ENCODE assay signal across 1 cellular context in the genomic region with DNA sequence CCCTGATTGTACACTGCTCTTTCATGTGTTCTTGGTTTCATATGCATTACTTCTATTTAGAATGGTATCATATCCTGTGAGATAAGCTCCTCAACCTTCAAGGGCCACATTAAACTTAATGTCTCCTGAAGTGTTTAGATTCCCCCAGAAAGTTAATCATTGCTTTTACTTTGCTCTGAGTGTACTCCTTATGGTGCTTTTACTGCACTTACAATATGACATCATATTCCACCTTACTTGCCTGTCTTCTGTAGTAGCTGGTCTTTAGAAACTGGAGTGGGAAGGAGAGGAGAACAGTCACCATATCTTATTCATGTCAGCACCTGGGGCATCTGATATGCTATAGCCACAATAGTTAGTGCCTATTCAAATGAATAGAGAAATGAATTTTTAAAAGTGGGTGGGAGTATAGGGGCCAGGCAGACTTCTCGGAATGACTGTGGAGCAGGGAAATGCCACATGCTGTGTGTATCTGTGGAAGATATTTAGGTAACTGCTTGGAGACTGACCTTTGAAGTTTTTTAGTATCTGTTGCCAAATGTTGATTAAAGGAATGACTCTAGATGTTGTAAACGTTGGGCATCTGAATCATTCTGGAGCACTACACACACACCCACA.
TF ChIP-seq lines count a peak whose summit lies in the region.

No MANE protein-coding gene starts in this region.

TF ChIP-seq in HEK293, 187 proteins besides CTCF, POLR2A, EP300 and RAD21 (continued from another document):
- TF ChIP-seq ZNF664 (tag by site-specific recombination; IDR thresholded peaks at IDR 0.05) (no peak), ZNF623 (tag by site-specific recombination; IDR thresholded peaks at IDR 0.05) (no peak), ZNF837 (tag by site-specific recombination; IDR thresholded peaks at IDR 0.05) (no peak), ZBTB8A (tag by site-specific recombination; IDR thresholded peaks at IDR 0.05) (no peak), ZNF629 (tag by site-specific recombination; IDR thresholded peaks at IDR 0.05) (peak; percentile 51; the same call in 1 of the 2 replicates), ZNF660 (tag by site-specific recombination; IDR thresholded peaks at IDR 0.05) (no peak), GLI4 (tag by site-specific recombination; IDR thresholded peaks at IDR 0.05) (no peak), ZBTB17 (tag by site-specific recombination; IDR thresholded peaks at IDR 0.05) (no peak), KLF7 (tag by site-specific recombination; IDR thresholded peaks at IDR 0.05; ENCODE audit: borderline replicate concordance) (no peak), ZNF121 (tag by site-specific recombination; IDR thresholded peaks at IDR 0.05) (no peak), ZNF677 (tag by site-specific recombination; IDR thresholded peaks at IDR 0.05) (no peak), TRIM28 (IDR thresholded peaks at IDR 0.05; ENCODE audit: borderline replicate concordance, low read length) (peak; percentile 98), ZNF654 (tag by site-specific recombination; IDR thresholded peaks at IDR 0.05; ENCODE audit: low read depth) (no peak), ZNF354C (tag by site-specific recombination; IDR thresholded peaks at IDR 0.05; ENCODE audit: borderline replicate concordance, low read depth) (no peak), OSR2 (tag by site-specific recombination; IDR thresholded peaks at IDR 0.05) (peak; percentile 92)
- TF ChIP-seq, protein P1, sequence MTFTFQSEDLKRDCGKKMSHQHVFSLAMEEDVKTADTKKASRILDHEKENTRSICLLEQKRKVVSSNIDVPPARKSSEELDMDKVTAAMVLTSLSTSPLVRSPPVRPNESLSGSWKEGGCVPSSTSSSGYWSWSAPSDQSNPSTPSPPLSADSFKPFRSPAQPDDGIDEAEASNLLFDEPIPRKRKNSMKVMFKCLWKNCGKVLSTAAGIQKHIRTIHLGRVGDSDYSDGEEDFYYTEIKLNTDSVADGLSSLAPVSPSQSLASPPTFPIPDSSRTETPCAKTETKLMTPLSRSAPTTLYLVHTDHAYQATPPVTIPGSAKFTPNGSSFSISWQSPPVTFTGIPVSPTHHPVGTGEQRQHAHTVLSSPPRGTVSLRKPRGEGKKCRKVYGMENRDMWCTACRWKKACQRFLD (tag by site-specific recombination; IDR thresholded peaks at IDR 0.05) = no peak
- TF ChIP-seq, protein P2, sequence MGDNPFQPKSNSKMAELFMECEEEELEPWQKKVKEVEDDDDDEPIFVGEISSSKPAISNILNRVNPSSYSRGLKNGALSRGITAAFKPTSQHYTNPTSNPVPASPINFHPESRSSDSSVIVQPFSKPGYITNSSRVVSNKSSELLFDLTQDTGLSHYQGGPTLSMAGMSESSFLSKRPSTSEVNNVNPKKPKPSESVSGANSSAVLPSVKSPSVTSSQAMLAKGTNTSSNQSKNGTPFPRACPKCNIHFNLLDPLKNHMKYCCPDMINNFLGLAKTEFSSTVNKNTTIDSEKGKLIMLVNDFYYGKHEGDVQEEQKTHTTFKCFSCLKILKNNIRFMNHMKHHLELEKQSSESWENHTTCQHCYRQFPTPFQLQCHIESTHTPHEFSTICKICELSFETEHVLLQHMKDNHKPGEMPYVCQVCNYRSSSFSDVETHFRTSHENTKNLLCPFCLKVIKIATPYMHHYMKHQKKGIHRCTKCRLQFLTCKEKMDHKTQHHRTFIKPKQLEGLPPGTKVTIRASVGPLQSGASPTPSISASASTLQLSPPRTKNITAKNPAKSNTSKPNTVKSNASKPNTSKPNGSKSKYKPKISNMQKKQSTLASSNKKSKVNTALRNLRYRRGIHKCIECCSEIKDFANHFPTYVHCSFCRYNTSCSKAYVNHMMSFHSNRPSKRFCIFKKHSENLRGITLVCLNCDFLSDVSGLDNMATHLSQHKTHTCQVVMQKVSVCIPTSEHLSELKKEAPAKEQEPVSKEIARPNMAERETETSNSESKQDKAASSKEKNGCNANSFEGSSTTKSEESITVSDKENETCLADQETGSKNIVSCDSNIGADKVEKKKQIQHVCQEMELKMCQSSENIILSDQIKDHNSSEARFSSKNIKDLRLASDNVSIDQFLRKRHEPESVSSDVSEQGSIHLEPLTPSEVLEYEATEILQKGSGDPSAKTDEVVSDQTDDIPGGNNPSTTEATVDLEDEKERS (tag by site-specific recombination; IDR thresholded peaks at IDR 0.05) = no peak
- TF ChIP-seq, protein P3, sequence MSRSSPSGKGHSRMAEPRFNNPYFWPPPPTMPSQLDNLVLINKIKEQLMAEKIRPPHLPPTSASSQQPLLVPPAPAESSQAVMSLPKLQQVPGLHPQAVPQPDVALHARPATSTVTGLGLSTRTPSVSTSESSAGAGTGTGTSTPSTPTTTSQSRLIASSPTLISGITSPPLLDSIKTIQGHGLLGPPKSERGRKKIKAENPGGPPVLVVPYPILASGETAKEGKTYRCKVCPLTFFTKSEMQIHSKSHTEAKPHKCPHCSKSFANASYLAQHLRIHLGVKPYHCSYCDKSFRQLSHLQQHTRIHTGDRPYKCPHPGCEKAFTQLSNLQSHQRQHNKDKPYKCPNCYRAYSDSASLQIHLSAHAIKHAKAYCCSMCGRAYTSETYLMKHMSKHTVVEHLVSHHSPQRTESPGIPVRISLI (tag by site-specific recombination; IDR thresholded peaks at IDR 0.05) = no peak
- TF ChIP-seq, protein P4, sequence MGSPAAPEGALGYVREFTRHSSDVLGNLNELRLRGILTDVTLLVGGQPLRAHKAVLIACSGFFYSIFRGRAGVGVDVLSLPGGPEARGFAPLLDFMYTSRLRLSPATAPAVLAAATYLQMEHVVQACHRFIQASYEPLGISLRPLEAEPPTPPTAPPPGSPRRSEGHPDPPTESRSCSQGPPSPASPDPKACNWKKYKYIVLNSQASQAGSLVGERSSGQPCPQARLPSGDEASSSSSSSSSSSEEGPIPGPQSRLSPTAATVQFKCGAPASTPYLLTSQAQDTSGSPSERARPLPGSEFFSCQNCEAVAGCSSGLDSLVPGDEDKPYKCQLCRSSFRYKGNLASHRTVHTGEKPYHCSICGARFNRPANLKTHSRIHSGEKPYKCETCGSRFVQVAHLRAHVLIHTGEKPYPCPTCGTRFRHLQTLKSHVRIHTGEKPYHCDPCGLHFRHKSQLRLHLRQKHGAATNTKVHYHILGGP (tag by site-specific recombination; IDR thresholded peaks at IDR 0.05) = no peak
